Comparison of ENCODE assay signal across 14 cellular contexts in genomic region chr4:93731448-93731847, GRCh38.
DNase-seq lines count a peak whose midpoint lies in the region; ATAC-seq and TF ChIP-seq lines count a peak whose summit lies in the region.
"Had no signal": no experiment of that assay in that cellular context is flagged by ENCODE, and none has a peak within 500 bp of the region (broad histone marks: within the 10 kb centered on the region; RNA-seq: fewer than 3 reads in every experiment).

No MANE protein-coding gene starts in this region.

- no peak for TF ChIP-seq EP300 in neural cell (conservative IDR thresholded peaks at IDR 0.05; ENCODE audit: poor library complexity, severe bottlenecking)

- no peaks in the 10 kb centered on the region for H3K36me3 Mint-ChIP-seq in natural killer cell treated with Interleukin-12 subunit alpha and Interleukin-12 subunit beta and Interleukin-15 and Interleukin-18, amount 100 ng/mL, for 72 hours
- H3K36me3 Mint-ChIP-seq: CD4-positive, CD25-positive, alpha-beta regulatory T cell had no signal

- H2AFZ ChIP-seq in neural cell (ENCODE audit: low read depth, low read length): no peak overlapping the region

- no peak overlapping the region for H3K4me3 Mint-ChIP-seq in natural killer cell treated with Interleukin-12 subunit alpha and Interleukin-12 subunit beta and Interleukin-15 and Interleukin-18, amount 100 ng/mL, for 72 hours
- H3K4me3 Mint-ChIP-seq: CD4-positive, CD25-positive, alpha-beta regulatory T cell had no signal

- no peaks in the 10 kb centered on the region for H3K79me2 ChIP-seq in neural cell (replicated peaks; ENCODE audit: insufficient read depth, low read length)

- intact Hi-C loops in lower leg skin (cut with DNase I; ENCODE audit: low total_unique reads): no loop called here

- H3K9me3 Mint-ChIP-seq in natural killer cell treated with Interleukin-12 subunit alpha and Interleukin-12 subunit beta and Interleukin-15 and Interleukin-18, amount 100 ng/mL, for 72 hours: peaks cover 16% of the 10 kb centered on the region

- H3K36me3 ChIP-seq in neural cell (ENCODE audit: insufficient read depth, low read length): no peaks in the 10 kb centered on the region
- H3K36me3 ChIP-seq: gastroesophageal sphincter, transverse colon had no signal

- POLR2A ChIA-PET in RWPE1 (lab: Yijun Ruan, JAX; ENCODE audit: low non-redundant PET): no interaction called here

- no peaks in the 10 kb centered on the region for H3K9me2 ChIP-seq in neural cell (ENCODE audit: insufficient read depth, low read length)

- H3K4me3 ChIP-seq in neural cell (ENCODE audit: low read length): no peak overlapping the region
- H3K4me3 ChIP-seq in lower leg skin (ENCODE audit: low read depth, poor library complexity, severe bottlenecking): no peak overlapping the region
- H3K4me3 ChIP-seq: gastroesophageal sphincter, lung, transverse colon had no signal

- TF ChIP-seq RAD21 in neural cell (conservative IDR thresholded peaks at IDR 0.05): no peak

- DNase-seq in astrocyte of the hippocampus (ENCODE audit: low read depth, low spot score) (peak; percentile 42), germinal center (ENCODE audit: low spot score) (no peak), RWPE1 (ENCODE audit: low spot score) (no peak), lower leg skin (ENCODE audit: low spot score in 2 of 2) (no peak)
- DNase-seq in natural killer cell treated with Interleukin-12 subunit alpha and Interleukin-12 subunit beta and Interleukin-15 and Interleukin-18, amount 100 ng/mL, for 72 hours (ENCODE audit: low spot score): no peak
- DNase-seq: activated CD4-positive, CD25-positive, alpha-beta regulatory T cell treated with anti-CD3 and anti-CD28 coated beads, Interleukin-2, amount 50 U/mL, for 72 hours; CD4-positive, CD25-positive, alpha-beta regulatory T cell; NCI-H2029; transverse colon had no signal

- no peaks in the 10 kb centered on the region for H3K27me3 ChIP-seq in neural cell (ENCODE audit: insufficient read depth, low read depth, low read length)
- H3K27me3 ChIP-seq: gastroesophageal sphincter, transverse colon had no signal

- no peaks in the 10 kb centered on the region for H3K9me3 ChIP-seq in neural cell (ENCODE audit: low read length)
- H3K9me3 ChIP-seq: gastroesophageal sphincter, transverse colon had no signal

- H3K27ac ChIP-seq in neural cell (ENCODE audit: low read length) (peak overlapping the region; percentile 85), RWPE1 (no peak overlapping the region)
- H3K27ac ChIP-seq: gastroesophageal sphincter, transverse colon had no signal

- TF ChIP-seq CTCF in neural cell (IDR thresholded peaks at IDR 0.05; ENCODE audit: poor library complexity, severe bottlenecking): no peak
- TF ChIP-seq CTCF in RWPE1 (conservative IDR thresholded peaks at IDR 0.05; ENCODE audit: low read depth): no peak
- TF ChIP-seq CTCF in lower leg skin (IDR thresholded peaks at IDR 0.05): no peak

- no peak overlapping the region for H3K27ac Mint-ChIP-seq in natural killer cell treated with Interleukin-12 subunit alpha and Interleukin-12 subunit beta and Interleukin-15 and Interleukin-18, amount 100 ng/mL, for 72 hours
- H3K27ac Mint-ChIP-seq: CD4-positive, CD25-positive, alpha-beta regulatory T cell had no signal

- H3K4me2 ChIP-seq in neural cell (ENCODE audit: low read length): peak overlapping the region; percentile 7

- peak; percentile 45 for ATAC-seq in GM18909 (IDR thresholded peaks at IDR 0.05; ENCODE audit: poor library complexity, unreplicated experiment)
- ATAC-seq in HG03095 (IDR thresholded peaks at IDR 0.05; ENCODE audit: unreplicated experiment): peak; percentile 74
- no peak for ATAC-seq in natural killer cell treated with Interleukin-12 subunit alpha and Interleukin-12 subunit beta and Interleukin-15 and Interleukin-18, amount 100 ng/mL, for 72 hours
- ATAC-seq: gastroesophageal sphincter had no signal

- H3K4me1 Mint-ChIP-seq in natural killer cell treated with Interleukin-12 subunit alpha and Interleukin-12 subunit beta and Interleukin-15 and Interleukin-18, amount 100 ng/mL, for 72 hours (ENCODE audit: low read depth in 2 of 2): no peaks in the 10 kb centered on the region
- H3K4me1 Mint-ChIP-seq: CD4-positive, CD25-positive, alpha-beta regulatory T cell had no signal

- H3F3A ChIP-seq in neural cell (ENCODE audit: insufficient read depth, low read length, poor library complexity, severe bottlenecking): peaks cover 3% of the 10 kb centered on the region

- no peaks in the 10 kb centered on the region for H3K27me3 Mint-ChIP-seq in natural killer cell treated with Interleukin-12 subunit alpha and Interleukin-12 subunit beta and Interleukin-15 and Interleukin-18, amount 100 ng/mL, for 72 hours

- 41 to 59% methylated on average over 1 of the region's 1 CpG for WGBS in lower leg skin, 2 donors

- H3K9ac ChIP-seq in neural cell (ENCODE audit: low read length): no peak overlapping the region

- H4K20me1 ChIP-seq in neural cell (ENCODE audit: insufficient read depth): no peaks in the 10 kb centered on the region

- CTCF ChIA-PET in RWPE1 (lab: Yijun Ruan, JAX): interaction anchor here (0.6 kb wide), 1 partner anchor 1135 kb away, joined by 4 read pairs; no protein-coding TSS in a partner anchor

- TF ChIP-seq POLR2A in lower leg skin (IDR thresholded peaks at IDR 0.05): no peak

TF ChIP-seq in neural cell, 6 proteins besides CTCF, POLR2A, EP300 and RAD21:
- TF ChIP-seq MXI1 (conservative IDR thresholded peaks at IDR 0.05; ENCODE audit: poor library complexity, severe bottlenecking) (no peak), REST (IDR thresholded peaks at IDR 0.05; ENCODE audit: borderline replicate concordance) (no peak), SMC3 (conservative IDR thresholded peaks at IDR 0.05; ENCODE audit: poor library complexity) (no peak), POLR2AphosphoS5 (IDR thresholded peaks at IDR 0.05) (no peak), EZH2 (IDR thresholded peaks at IDR 0.05; ENCODE audit: borderline replicate concordance, insufficient read depth, low read length, poor library complexity, severe bottlenecking) (no peak)
TF ChIP-seq in neural cell: peak in this region for 0.

Comparison
In these comparisons a context has a peak if more than half of its experiments do, and no peak if none do; other contexts are left out.
1. ATAC-seq: peak in GM18909 (single experiment) and HG03095 (single experiment); none in natural killer cell treated with Interleukin-12 subunit alpha and Interleukin-12 subunit beta and Interleukin-15 and Interleukin-18, amount 100 ng/mL, for 72 hours (0 of 2).